ENCODE assay signal across 24 cellular contexts in genomic region chr3:174784206-174784934, GRCh38.
"Had no signal": no experiment of that assay in that cellular context is flagged by ENCODE, and none has a peak within 500 bp of the region (broad histone marks: within the 10 kb centered on the region; RNA-seq: fewer than 3 reads in every experiment).

No MANE protein-coding gene starts in this region.

- DNase-seq: activated CD4-positive, alpha-beta T cell treated with anti-CD3 and anti-CD28 coated beads for 4 hours; activated CD8-positive, alpha-beta T cell treated with anti-CD3 and anti-CD28 coated beads for 36 hours; activated naive CD4-positive, alpha-beta T cell; activated naive CD8-positive, alpha-beta T cell treated with anti-CD3 and anti-CD28 coated beads for 36 hours; activated T-cell treated with anti-CD3 and anti-CD28 coated beads, Interleukin-2, amount 50 U/mL, for 1 hour; amygdala; heart right ventricle; kidney glomerular epithelial cell; left ventricle myocardium inferior; mammary epithelial cell; midbrain; nephron progenitor cell; nucleus accumbens; posterior cingulate gyrus; retina; spleen; stimulated activated CD4-positive, alpha-beta T cell treated with anti-CD3 and anti-CD28 coated beads, Interleukin-4, amount 100 ng/mL, for 4 hours; upper lobe of left lung had no signal

- H3K4me3 ChIP-seq: coronary artery, heart right ventricle, left ventricle myocardium inferior, spleen, thoracic aorta, upper lobe of left lung had no signal

- H3K36me3 ChIP-seq: heart right ventricle, left ventricle myocardium inferior, spleen, thoracic aorta, upper lobe of left lung had no signal

- ATAC-seq: activated CD8-positive, alpha-beta T cell treated with anti-CD3 and anti-CD28 coated beads for 36 hours; activated T-helper 17 cell treated with anti-CD3 and anti-CD28 coated beads, Interleukin-2, amount 50 U/mL, for 72 hours; heart right ventricle; stimulated activated memory B cell treated with anti-CD40 and anti-IgM and Interleukin-4, amounts not matched to agents 10 μg/mL and 1 μg/mL and 100 μg/mL, for 72 hours; WTC11 had no signal

- H3K27me3 ChIP-seq: heart right ventricle, spleen, upper lobe of left lung had no signal

- H3K27ac ChIP-seq: coronary artery, heart right ventricle, left ventricle myocardium inferior, spleen, thoracic aorta, upper lobe of left lung had no signal

- FAIRE-seq: TTC549 had no signal
